ENCODE assay signal across 10 cellular contexts in genomic region chr10:124449170-124450009, GRCh38. TPM values are rescaled to one million over a fixed set of nuclear protein-coding genes. Genes with fewer than 3 reads are reported as not detected.
DNase-seq lines count a peak whose midpoint lies in the region; ATAC-seq, FAIRE-seq and TF ChIP-seq lines count a peak whose summit lies in the region.
"Had no signal": no experiment of that assay in that cellular context is flagged by ENCODE, and none has a peak within 500 bp of the region (broad histone marks: within the 10 kb centered on the region; RNA-seq: fewer than 3 reads in every experiment).

No MANE protein-coding gene starts in this region.

- TF ChIP-seq CTCF in A673 (conservative IDR thresholded peaks at IDR 0.05; ENCODE audit: low read depth, low read length) = no peak
- no peak for TF ChIP-seq CTCF in bronchial epithelial cell (IDR thresholded peaks at IDR 0.05; ENCODE audit: insufficient read depth, low read length, severe bottlenecking)

- H3K4me1 Mint-ChIP-seq in naive thymus-derived CD4-positive, alpha-beta T cell = peaks cover 0 to 26% (median 20%) of the 10 kb centered on the region in 7 donors

- peaks cover 94% of the 10 kb centered on the region for H3K27me3 ChIP-seq in A673 (replicated peaks; ENCODE audit: insufficient read depth, low read depth, low read length, poor library complexity)
- peaks cover 8% of the 10 kb centered on the region for H3K27me3 ChIP-seq in bronchial epithelial cell (ENCODE audit: control insufficient read depth, insufficient read depth, low read length)
- H3K27me3 ChIP-seq in naive thymus-derived CD4-positive, alpha-beta T cell (ENCODE audit: control insufficient read depth in 2 of 2, insufficient read depth in 2 of 2, low read length in 2 of 2) = peaks cover 6 to 14% of the 10 kb centered on the region in 2 donors

- H3K36me3 ChIP-seq in A673 (ENCODE audit: insufficient read depth, low read length, poor library complexity, severe bottlenecking) (no peaks in the 10 kb centered on the region), bronchial epithelial cell (ENCODE audit: control insufficient read depth, insufficient read depth, low read length) (no peaks in the 10 kb centered on the region)
- no peaks in the 10 kb centered on the region for H3K36me3 ChIP-seq in naive thymus-derived CD4-positive, alpha-beta T cell (ENCODE audit: control insufficient read depth in 2 of 3, insufficient read depth in 3 of 3, low read length in 3 of 3)

- peaks cover 9% of the 10 kb centered on the region for H3K4me1 ChIP-seq in A673 (ENCODE audit: insufficient read depth, low read length, poor library complexity, severe bottlenecking)
- peaks cover 0 to 9% of the 10 kb centered on the region in 2 donors for H3K4me1 ChIP-seq in naive thymus-derived CD4-positive, alpha-beta T cell (ENCODE audit: control insufficient read depth in 2 of 2, insufficient read depth in 2 of 2, low read length in 2 of 2)

- no peak for ATAC-seq in naive thymus-derived CD4-positive, alpha-beta T cell
- ATAC-seq in GM21447 (IDR thresholded peaks at IDR 0.05; ENCODE audit: unreplicated experiment) (no peak), HG03469 (IDR thresholded peaks at IDR 0.05; ENCODE audit: unreplicated experiment) (no peak)

- POLR2A ChIA-PET in A673 (lab: Charles Lee; ENCODE audit: low non-redundant PET) (no interaction called here), HEK293T (lab: Yijun Ruan, JAX) (interaction anchor here (0.7 to 1.0 kb wide), 4 partner anchors 12 to 31 kb away, joined by 3 to 4 read pairs (median 4); partner anchors contain the start of genes LHPP and OAT)
- POLR2A ChIA-PET in naive thymus-derived CD4-positive, alpha-beta T cell (lab: Charles Lee) = no interaction called here

- no peaks in the 10 kb centered on the region for H3K9me3 ChIP-seq in A673 (ENCODE audit: low read depth, low read length, poor library complexity, severe bottlenecking)
- no peaks in the 10 kb centered on the region for H3K9me3 ChIP-seq in naive thymus-derived CD4-positive, alpha-beta T cell (ENCODE audit: control insufficient read depth in 2 of 3, low read length in 3 of 3)

- H3K9me3 Mint-ChIP-seq in naive thymus-derived CD4-positive, alpha-beta T cell = peaks cover 0 to 4% (median 0%) of the 10 kb centered on the region in 11 donors

- H3K27me3 Mint-ChIP-seq in naive thymus-derived CD4-positive, alpha-beta T cell = peaks cover 68 to 88% (median 77%) of the 10 kb centered on the region in 5 donors

- H3K4me3 ChIP-seq in A673 (ENCODE audit: low read depth, low read length, poor library complexity, severe bottlenecking) (peak overlapping the region; percentile 35), bronchial epithelial cell (ENCODE audit: low read depth, low read length) (peak overlapping the region; percentile 38)
- no peak overlapping the region for H3K4me3 ChIP-seq in naive thymus-derived CD4-positive, alpha-beta T cell (ENCODE audit: low read length)

- H3K4me3 Mint-ChIP-seq in naive thymus-derived CD4-positive, alpha-beta T cell = peak overlapping the region in 8 of 10 donors; percentile 16 to 87 (median 50)

- peaks cover 0 to 3% (median 0%) of the 10 kb centered on the region in 5 donors for H3K36me3 Mint-ChIP-seq in naive thymus-derived CD4-positive, alpha-beta T cell

- no peak for DNase-seq in A673 (ENCODE audit: low spot score)
- no peak for DNase-seq in HEK293T (ENCODE audit: extremely low spot score)
- peak; percentile 57 for DNase-seq in bronchial epithelial cell (ENCODE audit: low read depth)
- no peak for DNase-seq in naive thymus-derived CD4-positive, alpha-beta T cell
- no peak for DNase-seq in medulla oblongata (ENCODE audit: extremely low spot score)
- DNase-seq in stimulated activated CD4-positive, alpha-beta T cell treated with anti-CD3 and anti-CD28 coated beads, Interleukin-4, amount 100 ng/mL, for 24 hours = no peak
- DNase-seq: NCI-H1930 had no signal

- BruUV-seq in A673 (replicated peaks; lab: Mats Ljungman, UMichigan) = no TSS peak

- CTCF ChIA-PET in A673 (lab: Charles Lee) = no interaction called here
- CTCF ChIA-PET in HEK293T (lab: Yijun Ruan, JAX) = interaction anchor here (0.6 kb wide), 1 partner anchor 61 kb away, joined by 3 read pairs; no protein-coding TSS in a partner anchor
- CTCF ChIA-PET in naive thymus-derived CD4-positive, alpha-beta T cell (lab: Charles Lee) = no interaction called here

- H3K27ac Mint-ChIP-seq in naive thymus-derived CD4-positive, alpha-beta T cell = no peak overlapping the region

- intact Hi-C loops in A673 (cut with micrococcal nuclease; ENCODE audit: unreplicated experiment) = no loop called here
- intact Hi-C loops in naive thymus-derived CD4-positive, alpha-beta T cell (cut with micrococcal nuclease) = loop anchor here in 1 of 2 donors (10.0 kb wide), 1 partner anchor 715 kb away; the partner anchor contains the start of gene CTBP2

- FAIRE-seq in bronchial epithelial cell (lab: Jason Lieb, UNC) = no peak

- H3K27ac ChIP-seq in A673 (ENCODE audit: low read depth, low read length, poor library complexity, severe bottlenecking) = no peak overlapping the region
- H3K27ac ChIP-seq in naive thymus-derived CD4-positive, alpha-beta T cell (ENCODE audit: low read depth, low read length) = no peak overlapping the region

TF ChIP-seq in HEK293T, 16 proteins besides CTCF, POLR2A, EP300 and RAD21:
- TF ChIP-seq ZNF384 (IDR thresholded peaks at IDR 0.05) = no peak
- TF ChIP-seq TARDBP (IDR thresholded peaks at IDR 0.05) = no peak
- no peak for TF ChIP-seq ELF4 (IDR thresholded peaks at IDR 0.05)
- no peak for TF ChIP-seq SUZ12 (IDR thresholded peaks at IDR 0.05)
- TF ChIP-seq L3MBTL2 (conservative IDR thresholded peaks at IDR 0.05) = peak; percentile 77
- TF ChIP-seq NFRKB (IDR thresholded peaks at IDR 0.05) = no peak
- TF ChIP-seq FOXA1 (IDR thresholded peaks at IDR 0.05) = no peak
- no peak for TF ChIP-seq FOXM1 (IDR thresholded peaks at IDR 0.05; ENCODE audit: borderline replicate concordance)

RNA-seq across cellular contexts. Expression of gene NKX1-2, which starts 0.4 kb away (rescaled TPM):
- total RNA-seq in A673 (2021) (not detected in 2 replicates), bronchial epithelial cell (0.51 and 2.1 TPM in 2 replicates)
- total RNA-seq in naive thymus-derived CD4-positive, alpha-beta T cell = not detected
- not detected for polyA plus RNA-seq in naive thymus-derived CD4-positive, alpha-beta T cell
- total RNA-seq: ureter had no signal

RNA-seq across cellular contexts. Expression of gene LHPP, which starts 12.2 kb away (rescaled TPM):
- total RNA-seq in A673 (2021) (2.3 and 5.9 TPM in 2 replicates), bronchial epithelial cell (14.0 and 17.8 TPM in 2 replicates)
- 10 to 100 TPM; 19.8 to 31.2 (median 27.6) TPM for total RNA-seq in naive thymus-derived CD4-positive, alpha-beta T cell
- 10 to 100 TPM; 21.5 to 23.4 TPM for polyA plus RNA-seq in naive thymus-derived CD4-positive, alpha-beta T cell

RNA-seq across cellular contexts. Expression of gene OAT, which starts 30.7 kb away (rescaled TPM):
- 25.2 and 26.9 TPM in 2 replicates for total RNA-seq in A673 (2021)
- 117 and 130 TPM in 2 replicates for total RNA-seq in bronchial epithelial cell
- 10 to 100 TPM; 29.6 to 47.0 (median 39.1) TPM for total RNA-seq in naive thymus-derived CD4-positive, alpha-beta T cell
- 10 to 100 TPM; 78.9 to 80.0 TPM for polyA plus RNA-seq in naive thymus-derived CD4-positive, alpha-beta T cell
